In the genomic region with DNA sequence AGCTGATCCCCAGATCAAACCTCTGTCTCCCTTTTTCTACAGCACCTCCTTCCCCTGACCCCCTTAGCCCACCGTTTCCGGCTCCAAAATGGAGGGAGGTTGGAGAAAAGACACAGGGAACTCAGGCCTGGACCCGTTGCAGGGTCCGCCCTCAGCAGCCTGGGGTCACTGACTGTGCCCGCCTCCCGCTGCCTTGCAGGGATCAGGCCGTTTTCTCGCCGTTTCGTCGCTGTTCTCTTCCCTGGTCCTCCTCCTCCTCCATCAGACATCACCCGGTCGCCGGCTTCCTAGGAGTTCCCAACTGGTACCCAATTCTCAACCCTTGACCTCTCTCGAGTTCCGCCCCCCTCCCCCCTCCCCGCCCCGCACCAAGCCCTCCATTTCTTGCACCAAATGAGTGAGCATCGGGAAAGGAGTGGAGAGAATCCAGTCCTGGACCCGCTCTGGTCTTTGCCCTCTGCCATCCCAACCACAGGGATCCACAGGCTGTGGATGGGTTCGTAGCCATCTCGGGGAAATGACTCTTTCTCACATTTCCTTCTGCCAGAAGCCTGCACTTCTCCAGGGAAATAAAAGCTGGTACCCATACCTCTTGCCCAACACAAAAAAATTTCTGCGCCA, we compare ENCODE assay signal across 16 cellular contexts. TPM values are rescaled to one million over a fixed set of nuclear protein-coding genes. Genes with fewer than 3 reads are reported as not detected.
DNase-seq lines count a peak whose midpoint lies in the region; ATAC-seq, FAIRE-seq and TF ChIP-seq lines count a peak whose summit lies in the region.
"Had no signal": no experiment of that assay in that cellular context is flagged by ENCODE, and none has a peak within 500 bp of the region (broad histone marks: within the 10 kb centered on the region; RNA-seq: fewer than 3 reads in every experiment).

No MANE protein-coding gene starts in this region.

- no peak for TF ChIP-seq RAD21 in HepG2 (CRISPR knock-in tag; IDR thresholded peaks at IDR 0.05)

- H2BK120ac ChIP-seq in mesendoderm (ENCODE audit: low read depth, low read length): no peak overlapping the region

- H3K27me3 Mint-ChIP-seq in activated CD4-positive, alpha-beta memory T cell treated with anti-CD3 and anti-CD28 coated beads for 36 hours: peaks cover 28% of the 10 kb centered on the region
- H3K27me3 Mint-ChIP-seq in activated CD4-positive, alpha-beta memory T cell treated with anti-CD3 and anti-CD28 coated beads, Interleukin-2, amount 10 ng/mL, durations not matched to agents 7 days and 5 days: peaks cover 40% of the 10 kb centered on the region
- peaks cover 29% of the 10 kb centered on the region for H3K27me3 Mint-ChIP-seq in activated naive CD8-positive, alpha-beta T cell

- no peak overlapping the region for H3K27ac Mint-ChIP-seq in activated CD4-positive, alpha-beta memory T cell treated with anti-CD3 and anti-CD28 coated beads for 36 hours
- H3K27ac Mint-ChIP-seq in activated CD4-positive, alpha-beta memory T cell treated with anti-CD3 and anti-CD28 coated beads, Interleukin-2, amount 10 ng/mL, durations not matched to agents 7 days and 5 days: no peak overlapping the region
- no peak overlapping the region for H3K27ac Mint-ChIP-seq in activated naive CD8-positive, alpha-beta T cell
- H3K27ac Mint-ChIP-seq: type B pancreatic cell had no signal

- H3K27ac ChIP-seq in mesendoderm (ENCODE audit: low read depth, low read length): no peak overlapping the region
- H3K27ac ChIP-seq in subcutaneous abdominal adipose tissue (ENCODE audit: low read depth, low read length): no peak overlapping the region
- H3K27ac ChIP-seq in HepG2 (ENCODE audit: extremely low read length, insufficient read depth, low read length): no peak overlapping the region

- H3K36me3 ChIP-seq in mesendoderm (ENCODE audit: control insufficient read depth, insufficient read depth, low read length) (no peaks in the 10 kb centered on the region), subcutaneous abdominal adipose tissue (ENCODE audit: control insufficient read depth in 5 of 5, insufficient read depth in 5 of 5, low read length in 5 of 5) (no peaks in the 10 kb centered on the region), HepG2 (replicated peaks in 1 of 2; ENCODE audit: control insufficient read depth in 1 of 2, insufficient read depth in 2 of 2, low read length in 2 of 2) (no peaks in the 10 kb centered on the region)

- H3K36me3 Mint-ChIP-seq in activated CD4-positive, alpha-beta memory T cell treated with anti-CD3 and anti-CD28 coated beads for 36 hours: no peaks in the 10 kb centered on the region
- H3K36me3 Mint-ChIP-seq in activated CD4-positive, alpha-beta memory T cell treated with anti-CD3 and anti-CD28 coated beads, Interleukin-2, amount 10 ng/mL, durations not matched to agents 7 days and 5 days (ENCODE audit: low read depth): no peaks in the 10 kb centered on the region
- H3K36me3 Mint-ChIP-seq in activated naive CD8-positive, alpha-beta T cell: no peaks in the 10 kb centered on the region
- H3K36me3 Mint-ChIP-seq: type B pancreatic cell had no signal

- TF ChIP-seq CTCF in D721Med (IDR thresholded peaks at IDR 0.05; ENCODE audit: insufficient read depth, missing control alignments) (no peak), HepG2 (CRISPR knock-in tag; IDR thresholded peaks at IDR 0.05) (no peak)

- no peak overlapping the region for H2AK5ac ChIP-seq in mesendoderm (ENCODE audit: low read length)

- H3K79me2 ChIP-seq in mesendoderm (ENCODE audit: control insufficient read depth, insufficient read depth, low read length) (no peaks in the 10 kb centered on the region), HepG2 (ENCODE audit: insufficient read depth, low read length) (no peaks in the 10 kb centered on the region)

- H2BK15ac ChIP-seq in mesendoderm (replicated peaks; ENCODE audit: low read depth): no peak overlapping the region

- TF ChIP-seq EP300 in HepG2 (IDR thresholded peaks at IDR 0.05; ENCODE audit: low read depth in 2 of 2, low read length in 2 of 2): no peak
- no peak for TF ChIP-seq EP300 in HepG2 (CRISPR knock-in tag; IDR thresholded peaks at IDR 0.05; ENCODE audit: borderline replicate concordance)

- H3K9me3 Mint-ChIP-seq in activated CD4-positive, alpha-beta memory T cell treated with anti-CD3 and anti-CD28 coated beads for 36 hours: no peaks in the 10 kb centered on the region
- H3K9me3 Mint-ChIP-seq in activated CD4-positive, alpha-beta memory T cell treated with anti-CD3 and anti-CD28 coated beads, Interleukin-2, amount 10 ng/mL, durations not matched to agents 7 days and 5 days: no peaks in the 10 kb centered on the region
- H3K9me3 Mint-ChIP-seq in activated naive CD8-positive, alpha-beta T cell (ENCODE audit: low read depth): no peaks in the 10 kb centered on the region
- H3K9me3 Mint-ChIP-seq: type B pancreatic cell had no signal

- H4K5ac ChIP-seq in mesendoderm (ENCODE audit: low read length): no peak overlapping the region

- H2AFZ ChIP-seq in HepG2 (ENCODE audit: low read length): no peak overlapping the region

- FAIRE-seq in D721Med (lab: Jason Lieb, UNC) (no peak), HepG2 (lab: Jason Lieb, UNC) (no peak)
- FAIRE-seq: GM18507, RCC 7860 had no signal

- CTCF ChIA-PET in activated CD4-positive, alpha-beta memory T cell treated with anti-CD3 and anti-CD28 coated beads for 36 hours (lab: Charles Lee): no interaction called here
- CTCF ChIA-PET in activated CD4-positive, alpha-beta memory T cell treated with anti-CD3 and anti-CD28 coated beads, Interleukin-2, amount 10 ng/mL, durations not matched to agents 7 days and 5 days (lab: Charles Lee): no interaction called here
- CTCF ChIA-PET in HepG2 (lab: Yijun Ruan, JAX; ENCODE audit: low intra/inter-chr PET ratio, low total read pairs): no interaction called here

- H3K4me2 ChIP-seq in mesendoderm (ENCODE audit: low read length): peak overlapping the region; percentile 18
- H3K4me2 ChIP-seq in HepG2 (ENCODE audit: low read depth, low read length): no peak overlapping the region

- peaks cover 6% of the 10 kb centered on the region for H3K4me1 Mint-ChIP-seq in activated CD4-positive, alpha-beta memory T cell treated with anti-CD3 and anti-CD28 coated beads for 36 hours (ENCODE audit: low read depth)
- H3K4me1 Mint-ChIP-seq in activated CD4-positive, alpha-beta memory T cell treated with anti-CD3 and anti-CD28 coated beads, Interleukin-2, amount 10 ng/mL, durations not matched to agents 7 days and 5 days: peaks cover 4% of the 10 kb centered on the region
- H3K4me1 Mint-ChIP-seq in activated naive CD8-positive, alpha-beta T cell (ENCODE audit: low read depth): peaks cover 6% of the 10 kb centered on the region

- H3K9ac ChIP-seq in mesendoderm (ENCODE audit: low read length) (no peak overlapping the region), subcutaneous abdominal adipose tissue (ENCODE audit: low read length in 5 of 5) (no peak overlapping the region), HepG2 (ENCODE audit: insufficient read depth, low read depth, low read length) (no peak overlapping the region)

- ATAC-seq in HG02938 (IDR thresholded peaks at IDR 0.05; ENCODE audit: unreplicated experiment): no peak
- ATAC-seq in HepG2: no peak

- H3K27me3 ChIP-seq in mesendoderm (ENCODE audit: insufficient read depth, low read length, poor library complexity): no peaks in the 10 kb centered on the region
- H3K27me3 ChIP-seq in subcutaneous abdominal adipose tissue (ENCODE audit: control insufficient read depth in 5 of 5, insufficient read depth in 4 of 5, low read length in 5 of 5): peaks cover 24 to 38% (median 30%) of the 10 kb centered on the region in 5 donors
- no peaks in the 10 kb centered on the region for H3K27me3 ChIP-seq in HepG2 (ENCODE audit: control insufficient read depth in 1 of 2, insufficient read depth in 2 of 2, low read length in 2 of 2)

- no peak overlapping the region for H3K4ac ChIP-seq in mesendoderm (ENCODE audit: low read depth, low read length)

- no peak overlapping the region for H3K4me3 ChIP-seq in mesendoderm (ENCODE audit: low read length)
- peak overlapping the region in 3 of 5 donors; percentile 24 to 39 (median 31) for H3K4me3 ChIP-seq in subcutaneous abdominal adipose tissue (ENCODE audit: low read depth in 1 of 5, low read length in 5 of 5)
- H3K4me3 ChIP-seq in HepG2 (replicated peaks in 1 of 3; ENCODE audit: insufficient read depth in 1 of 3, low read depth in 2 of 3, low read length in 3 of 3): no peak overlapping the region

- no peak for DNase-seq in activated CD4-positive, alpha-beta memory T cell treated with anti-CD3 and anti-CD28 coated beads for 36 hours
- DNase-seq in activated CD4-positive, alpha-beta memory T cell treated with anti-CD3 and anti-CD28 coated beads, Interleukin-2, amount 10 ng/mL, durations not matched to agents 7 days and 5 days: no peak
- DNase-seq in mesendoderm (no peak), D721Med (ENCODE audit: insufficient read length, low spot score) (no peak), HepG2 (ENCODE audit: low spot score) (no peak)
- DNase-seq: effector memory CD4-positive, alpha-beta T cell; NCI-H446 treated with DMSO at 0.1 percent for 48 hours; T-helper 9 cell had no signal

- no peaks in the 10 kb centered on the region for H4K20me1 ChIP-seq in HepG2 (ENCODE audit: insufficient read depth, low read length)

- H2BK5ac ChIP-seq in mesendoderm (ENCODE audit: low read length): no peak overlapping the region

- POLR2A ChIA-PET in activated CD4-positive, alpha-beta memory T cell treated with anti-CD3 and anti-CD28 coated beads for 36 hours (lab: Charles Lee): no interaction called here
- POLR2A ChIA-PET in activated CD4-positive, alpha-beta memory T cell treated with anti-CD3 and anti-CD28 coated beads, Interleukin-2, amount 10 ng/mL, durations not matched to agents 7 days and 5 days (lab: Charles Lee): no interaction called here
- POLR2A ChIA-PET in HepG2 (lab: Yijun Ruan, JAX): no interaction called here

- H3K4me1 ChIP-seq in mesendoderm (ENCODE audit: control insufficient read depth, low read depth, low read length) (no peaks in the 10 kb centered on the region), subcutaneous abdominal adipose tissue (ENCODE audit: control insufficient read depth in 5 of 5, insufficient read depth in 5 of 5, low read length in 5 of 5) (peaks cover 0 to 5% (median 4%) of the 10 kb centered on the region in 5 donors), HepG2 (ENCODE audit: insufficient read depth, low read length) (no peaks in the 10 kb centered on the region)

- BruUV-seq in HepG2 (replicated peaks; lab: Mats Ljungman, UMichigan): no TSS peak

- H3K9me3 ChIP-seq in subcutaneous abdominal adipose tissue (ENCODE audit: control insufficient read depth in 5 of 5, low read length in 5 of 5): no peaks in the 10 kb centered on the region
- no peaks in the 10 kb centered on the region for H3K9me3 ChIP-seq in HepG2 (ENCODE audit: low read length)

- no CpG with 5 or more reads among the region's 23 CpGs for WGBS in mesendoderm (ENCODE audit: extremely low coverage, insufficient coverage, low lambda C conversion rate)
- WGBS in HepG2 (ENCODE audit: low lambda C conversion rate): 51% methylated on average over 17 of the region's 23 CpGs

- intact Hi-C loops in activated CD4-positive, alpha-beta memory T cell treated with anti-CD3 and anti-CD28 coated beads for 36 hours (cut with micrococcal nuclease): no loop called here
- intact Hi-C loops in HepG2 (cut with micrococcal nuclease; ENCODE audit: unreplicated experiment): no loop called here

- no peak for TF ChIP-seq POLR2A in HepG2 (IDR thresholded peaks at IDR 0.05; ENCODE audit: insufficient read depth in 1 of 2, low read depth in 2 of 2, low read length in 2 of 2)

- peak overlapping the region; percentile 20 for H3K4me3 Mint-ChIP-seq in activated CD4-positive, alpha-beta memory T cell treated with anti-CD3 and anti-CD28 coated beads for 36 hours
- no peak overlapping the region for H3K4me3 Mint-ChIP-seq in activated CD4-positive, alpha-beta memory T cell treated with anti-CD3 and anti-CD28 coated beads, Interleukin-2, amount 10 ng/mL, durations not matched to agents 7 days and 5 days
- H3K4me3 Mint-ChIP-seq in activated naive CD8-positive, alpha-beta T cell: peak overlapping the region; percentile 80
- H3K4me3 Mint-ChIP-seq: type B pancreatic cell had no signal

- H4K8ac ChIP-seq in mesendoderm (ENCODE audit: low read depth, low read length): no peak overlapping the region

- H3K18ac ChIP-seq in mesendoderm (ENCODE audit: low read length): no peak overlapping the region

- H3K23ac ChIP-seq in mesendoderm (ENCODE audit: low read length): no peak overlapping the region

- no peak overlapping the region for H3K56ac ChIP-seq in mesendoderm (ENCODE audit: low read length)

- no peaks in the 10 kb centered on the region for H3K79me1 ChIP-seq in mesendoderm (ENCODE audit: low read length)

- in situ Hi-C loops in HepG2 (cut with HindIII; ENCODE audit: extremely low pct_ligation_motif_present, low pct_unique_long_range_greater_than_20kb): no loop called here

RNA-seq across cellular contexts. Expression of a gene that starts 0.5 kb away (rescaled TPM):
- not detected for total RNA-seq in activated CD4-positive, alpha-beta memory T cell treated with anti-CD3 and anti-CD28 coated beads for 36 hours
- total RNA-seq in activated CD4-positive, alpha-beta memory T cell treated with anti-CD3 and anti-CD28 coated beads, Interleukin-2, amount 10 ng/mL, durations not matched to agents 7 days and 5 days: not detected
- polyA plus RNA-seq in mesendoderm (2013, experiment 1 of 2): 2.6 TPM
- 3.0 TPM for polyA plus RNA-seq in mesendoderm (2013, experiment 2 of 2)
- total RNA-seq in HepG2 (2016; rRNA removed; fragmentation: Illumina TruSeq; extraction: Trizol): not detected in 2 replicates
- total RNA-seq in HepG2 (2016; cell fraction: cytosol; rRNA removed; fragmentation: Illumina TruSeq; extraction: Trizol; ENCODE audit: low read depth): not detected in 2 replicates
- total RNA-seq in HepG2 (2016; cell fraction: insoluble cytoplasmic fraction; rRNA removed; fragmentation: Illumina TruSeq; extraction: Trizol): not detected in 2 replicates
- not detected in 2 replicates for total RNA-seq in HepG2 (2016; cell fraction: membrane; rRNA removed; fragmentation: Illumina TruSeq; extraction: Trizol)
- not detected in 2 replicates for total RNA-seq in HepG2 (2016; cell fraction: nucleus; rRNA removed; fragmentation: Illumina TruSeq; extraction: Trizol)
- polyA plus RNA-seq in HepG2 (2011; rRNA removed): not detected in 2 replicates
- not detected in 2 replicates for polyA plus RNA-seq in HepG2 (2011; cell fraction: cytosol; rRNA removed)
- polyA plus RNA-seq in HepG2 (2011; cell fraction: nucleus; rRNA removed): not detected in 2 replicates
- not detected in 2 replicates for polyA plus RNA-seq in HepG2 (2012)
- not detected in 2 replicates for polyA plus RNA-seq in HepG2 (2016; cell fraction: cytosol; fragmentation: Illumina TruSeq; extraction: Trizol; ENCODE audit: low read depth)
- polyA plus RNA-seq in HepG2 (2016; cell fraction: insoluble cytoplasmic fraction; fragmentation: Illumina TruSeq; extraction: Trizol; ENCODE audit: low read depth): not detected in 2 replicates
- polyA plus RNA-seq in HepG2 (2016; cell fraction: membrane; fragmentation: Illumina TruSeq; extraction: Trizol; ENCODE audit: low read depth): not detected in 2 replicates
- not detected in 2 replicates for polyA plus RNA-seq in HepG2 (2016; cell fraction: nucleus; fragmentation: Illumina TruSeq; extraction: Trizol; ENCODE audit: insufficient read depth, low read depth)
- polyA minus RNA-seq in HepG2 (2011; rRNA and poly(A)+ RNA removed; ENCODE audit: low replicate concordance): not detected in 2 replicates
- not detected in 2 replicates for polyA minus RNA-seq in HepG2 (2011; cell fraction: cytosol; rRNA and poly(A)+ RNA removed)
- not detected in 2 replicates for polyA minus RNA-seq in HepG2 (2011; cell fraction: nucleus; rRNA and poly(A)+ RNA removed)
- total RNA-seq: lung microvascular endothelial cell had no signal

RNA-seq across cellular contexts. Expression of a gene that starts 21.1 kb away (rescaled TPM):
- 10 to 100 TPM; 37.8 to 38.5 TPM for total RNA-seq in activated CD4-positive, alpha-beta memory T cell treated with anti-CD3 and anti-CD28 coated beads for 36 hours
- 10 to 100 TPM; 41.9 to 42.6 TPM for total RNA-seq in activated CD4-positive, alpha-beta memory T cell treated with anti-CD3 and anti-CD28 coated beads, Interleukin-2, amount 10 ng/mL, durations not matched to agents 7 days and 5 days
- polyA plus RNA-seq in mesendoderm (2013, experiment 1 of 2): 214 TPM
- polyA plus RNA-seq in mesendoderm (2013, experiment 2 of 2): 208 TPM
- total RNA-seq in HepG2 (2016; rRNA removed; fragmentation: Illumina TruSeq; extraction: Trizol): 40.8 and 60.5 TPM in 2 replicates
- 13.3 and 13.6 TPM in 2 replicates for total RNA-seq in HepG2 (2016; cell fraction: cytosol; rRNA removed; fragmentation: Illumina TruSeq; extraction: Trizol; ENCODE audit: low read depth)
- total RNA-seq in HepG2 (2016; cell fraction: insoluble cytoplasmic fraction; rRNA removed; fragmentation: Illumina TruSeq; extraction: Trizol): 40.2 and 68.3 TPM in 2 replicates
- 25.7 and 27.8 TPM in 2 replicates for total RNA-seq in HepG2 (2016; cell fraction: membrane; rRNA removed; fragmentation: Illumina TruSeq; extraction: Trizol)
- total RNA-seq in HepG2 (2016; cell fraction: nucleus; rRNA removed; fragmentation: Illumina TruSeq; extraction: Trizol): 16.3 and 17.0 TPM in 2 replicates
- 12.7 and 20.0 TPM in 2 replicates for polyA plus RNA-seq in HepG2 (2011; rRNA removed)
- 6.7 and 14.0 TPM in 2 replicates for polyA plus RNA-seq in HepG2 (2011; cell fraction: cytosol; rRNA removed)
- polyA plus RNA-seq in HepG2 (2011; cell fraction: nucleus; rRNA removed): 1.8 and 3.1 TPM in 2 replicates
- 31.9 and 55.7 TPM in 2 replicates for polyA plus RNA-seq in HepG2 (2012)
- 12.4 and 13.5 TPM in 2 replicates for polyA plus RNA-seq in HepG2 (2016; cell fraction: cytosol; fragmentation: Illumina TruSeq; extraction: Trizol; ENCODE audit: low read depth)
- polyA plus RNA-seq in HepG2 (2016; cell fraction: insoluble cytoplasmic fraction; fragmentation: Illumina TruSeq; extraction: Trizol; ENCODE audit: low read depth): 76.0 and 88.5 TPM in 2 replicates
- polyA plus RNA-seq in HepG2 (2016; cell fraction: membrane; fragmentation: Illumina TruSeq; extraction: Trizol; ENCODE audit: low read depth): 25.8 and 26.0 TPM in 2 replicates
- polyA plus RNA-seq in HepG2 (2016; cell fraction: nucleus; fragmentation: Illumina TruSeq; extraction: Trizol; ENCODE audit: insufficient read depth, low read depth): 25.8 and 26.9 TPM in 2 replicates
- polyA minus RNA-seq in HepG2 (2011; rRNA and poly(A)+ RNA removed; ENCODE audit: low replicate concordance): 1.7 and 2.6 TPM in 2 replicates
- 8.1 and 9.1 TPM in 2 replicates for polyA minus RNA-seq in HepG2 (2011; cell fraction: cytosol; rRNA and poly(A)+ RNA removed)
- 5.2 and 6.5 TPM in 2 replicates for polyA minus RNA-seq in HepG2 (2011; cell fraction: nucleus; rRNA and poly(A)+ RNA removed)

RNA-seq across cellular contexts. Expression of a gene that starts 34.7 kb away (rescaled TPM):
- 10 to 100 TPM; 11.3 to 12.1 TPM for total RNA-seq in activated CD4-positive, alpha-beta memory T cell treated with anti-CD3 and anti-CD28 coated beads for 36 hours
- 1 to 10 TPM; 8.1 to 9.3 TPM for total RNA-seq in activated CD4-positive, alpha-beta memory T cell treated with anti-CD3 and anti-CD28 coated beads, Interleukin-2, amount 10 ng/mL, durations not matched to agents 7 days and 5 days
- 83.4 TPM for polyA plus RNA-seq in mesendoderm (2013, experiment 1 of 2)
- 83.3 TPM for polyA plus RNA-seq in mesendoderm (2013, experiment 2 of 2)
- total RNA-seq in HepG2 (2016; rRNA removed; fragmentation: Illumina TruSeq; extraction: Trizol): 0.46 TPM in 2 replicates
- not detected in 2 replicates for total RNA-seq in HepG2 (2016; cell fraction: cytosol; rRNA removed; fragmentation: Illumina TruSeq; extraction: Trizol; ENCODE audit: low read depth)
- total RNA-seq in HepG2 (2016; cell fraction: insoluble cytoplasmic fraction; rRNA removed; fragmentation: Illumina TruSeq; extraction: Trizol): 0.30 and 0.51 TPM in 2 replicates
- 0.28 TPM in 1 of 2 replicates, not detected in the other for total RNA-seq in HepG2 (2016; cell fraction: membrane; rRNA removed; fragmentation: Illumina TruSeq; extraction: Trizol)
- total RNA-seq in HepG2 (2016; cell fraction: nucleus; rRNA removed; fragmentation: Illumina TruSeq; extraction: Trizol): 0.60 TPM in 1 of 2 replicates, not detected in the other
- polyA plus RNA-seq in HepG2 (2011; rRNA removed): 0.54 TPM in 2 replicates
- 0.39 and 0.97 TPM in 2 replicates for polyA plus RNA-seq in HepG2 (2011; cell fraction: cytosol; rRNA removed)
- polyA plus RNA-seq in HepG2 (2011; cell fraction: nucleus; rRNA removed): 0.18 and 0.43 TPM in 2 replicates
- 0.86 and 2.0 TPM in 2 replicates for polyA plus RNA-seq in HepG2 (2012)
- polyA plus RNA-seq in HepG2 (2016; cell fraction: cytosol; fragmentation: Illumina TruSeq; extraction: Trizol; ENCODE audit: low read depth): 0.16 TPM in 1 of 2 replicates, not detected in the other
- polyA plus RNA-seq in HepG2 (2016; cell fraction: insoluble cytoplasmic fraction; fragmentation: Illumina TruSeq; extraction: Trizol; ENCODE audit: low read depth): 0.81 TPM in 1 of 2 replicates, not detected in the other
- polyA plus RNA-seq in HepG2 (2016; cell fraction: membrane; fragmentation: Illumina TruSeq; extraction: Trizol; ENCODE audit: low read depth): not detected in 2 replicates
- not detected in 2 replicates for polyA plus RNA-seq in HepG2 (2016; cell fraction: nucleus; fragmentation: Illumina TruSeq; extraction: Trizol; ENCODE audit: insufficient read depth, low read depth)
- polyA minus RNA-seq in HepG2 (2011; rRNA and poly(A)+ RNA removed; ENCODE audit: low replicate concordance): not detected in 2 replicates
- not detected in 2 replicates for polyA minus RNA-seq in HepG2 (2011; cell fraction: cytosol; rRNA and poly(A)+ RNA removed)
- polyA minus RNA-seq in HepG2 (2011; cell fraction: nucleus; rRNA and poly(A)+ RNA removed): 0.77 and 1.4 TPM in 2 replicates

RNA-seq across cellular contexts. Expression of a gene that starts 54.0 kb away (rescaled TPM):
- total RNA-seq in activated CD4-positive, alpha-beta memory T cell treated with anti-CD3 and anti-CD28 coated beads for 36 hours: not detected
- not detected for total RNA-seq in activated CD4-positive, alpha-beta memory T cell treated with anti-CD3 and anti-CD28 coated beads, Interleukin-2, amount 10 ng/mL, durations not matched to agents 7 days and 5 days
- polyA plus RNA-seq in mesendoderm (2013, experiment 1 of 2): 14.2 TPM
- 15.0 TPM for polyA plus RNA-seq in mesendoderm (2013, experiment 2 of 2)
- total RNA-seq in HepG2 (2016; rRNA removed; fragmentation: Illumina TruSeq; extraction: Trizol): not detected in 2 replicates
- not detected in 2 replicates for total RNA-seq in HepG2 (2016; cell fraction: cytosol; rRNA removed; fragmentation: Illumina TruSeq; extraction: Trizol; ENCODE audit: low read depth)
- not detected in 2 replicates for total RNA-seq in HepG2 (2016; cell fraction: insoluble cytoplasmic fraction; rRNA removed; fragmentation: Illumina TruSeq; extraction: Trizol)
- total RNA-seq in HepG2 (2016; cell fraction: membrane; rRNA removed; fragmentation: Illumina TruSeq; extraction: Trizol): not detected in 2 replicates
- total RNA-seq in HepG2 (2016; cell fraction: nucleus; rRNA removed; fragmentation: Illumina TruSeq; extraction: Trizol): not detected in 2 replicates
- polyA plus RNA-seq in HepG2 (2011; rRNA removed): not detected in 2 replicates
- polyA plus RNA-seq in HepG2 (2011; cell fraction: cytosol; rRNA removed): not detected in 2 replicates
- not detected in 2 replicates for polyA plus RNA-seq in HepG2 (2011; cell fraction: nucleus; rRNA removed)
- not detected in 2 replicates for polyA plus RNA-seq in HepG2 (2012)
- polyA plus RNA-seq in HepG2 (2016; cell fraction: cytosol; fragmentation: Illumina TruSeq; extraction: Trizol; ENCODE audit: low read depth): not detected in 2 replicates
- not detected in 2 replicates for polyA plus RNA-seq in HepG2 (2016; cell fraction: insoluble cytoplasmic fraction; fragmentation: Illumina TruSeq; extraction: Trizol; ENCODE audit: low read depth)
- not detected in 2 replicates for polyA plus RNA-seq in HepG2 (2016; cell fraction: membrane; fragmentation: Illumina TruSeq; extraction: Trizol; ENCODE audit: low read depth)
- polyA plus RNA-seq in HepG2 (2016; cell fraction: nucleus; fragmentation: Illumina TruSeq; extraction: Trizol; ENCODE audit: insufficient read depth, low read depth): not detected in 2 replicates
- not detected in 2 replicates for polyA minus RNA-seq in HepG2 (2011; rRNA and poly(A)+ RNA removed; ENCODE audit: low replicate concordance)
- polyA minus RNA-seq in HepG2 (2011; cell fraction: cytosol; rRNA and poly(A)+ RNA removed): not detected in 2 replicates
- polyA minus RNA-seq in HepG2 (2011; cell fraction: nucleus; rRNA and poly(A)+ RNA removed): not detected in 2 replicates
- total RNA-seq: A673, lung microvascular endothelial cell had no signal

Comparison
In these comparisons a context has a peak if more than half of its experiments do, and no peak if none do; other contexts are left out.
1. H3K4me3 ChIP-seq: peak in subcutaneous abdominal adipose tissue (3 of 5); none in mesendoderm (single experiment) and HepG2 (0 of 3).